In genomic region chr3:152834354-152835310, GRCh38 we compare ENCODE assay signal across 8 cellular contexts. TPM values are rescaled to one million over a fixed set of nuclear protein-coding genes. Genes with fewer than 3 reads are reported as not detected.
A peak's percentile ranks its signal among the peaks of the same experiment; 100 is the strongest.
DNase-seq lines count a peak whose midpoint lies in the region; ATAC-seq, FAIRE-seq and TF ChIP-seq lines count a peak whose summit lies in the region.

TSS of gene P2RY1 (plus strand) at chr3:152835131. CDS start at chr3:152835783, 652 bp downstream.

- peak within 1 kb of the TSS; percentile 89 for H3K27ac ChIP-seq in K562 (ENCODE audit: extremely low read depth, low read depth, low read length)
- H3K27ac ChIP-seq in iPS DF 6.9 (ENCODE audit: low read length), result no peak within 1 kb of the TSS

- peak in 2 of 3 experiments; percentile 25 to 43; a peak in 3 of 6 replicates for TF ChIP-seq CTCF in K562 (IDR thresholded peaks at IDR 0.05 in 2 of 3, conservative IDR thresholded peaks at IDR 0.05 in 1 of 3; ENCODE audit: insufficient read depth in 2 of 3, low read depth in 1 of 3, low read length in 3 of 3)

- H3K4me1 ChIP-seq in K562 (replicated peaks in 1 of 2; ENCODE audit: control insufficient read depth in 2 of 2, insufficient read depth in 2 of 2, low read length in 2 of 2) (peaks cover 8 to 15% of the 10 kb centered on the region in 2 experiments; a peak in 4 of 5 replicates), iPS DF 6.9 (ENCODE audit: control insufficient read depth, insufficient read depth, low read length) (no peaks in the 10 kb centered on the region)

- H3K79me2 ChIP-seq in K562 (ENCODE audit: control insufficient read depth, insufficient read depth, low read length), result peaks cover 53% of the 10 kb centered on the region

- POLR2A ChIA-PET in K562 (lab: Yijun Ruan, JAX), result interaction anchor here (0.6 to 1.7 kb wide), 19 partner anchors 9 to 1419 kb away, joined by 3 to 8 read pairs (median 3); no protein-coding TSS in a partner anchor

- H3K36me3 ChIP-seq in K562 (ENCODE audit: control insufficient read depth, insufficient read depth, low read length) (peaks cover 27% of the 10 kb centered on the region), iPS DF 6.9 (ENCODE audit: control insufficient read depth, insufficient read depth, low read length) (no peaks in the 10 kb centered on the region)

- CTCF ChIA-PET in K562 (lab: Yijun Ruan, JAX; ENCODE audit: low intra/inter-chr PET ratio), result interaction anchor here (0.6 kb wide), 1 partner anchor 655 kb away, joined by 3 read pairs; no protein-coding TSS in a partner anchor

- TF ChIP-seq RAD21 in K562 (CRISPR knock-in tag; conservative IDR thresholded peaks at IDR 0.05 in 1 of 2, IDR thresholded peaks at IDR 0.05 in 1 of 2), result no peak

- no peak for TF ChIP-seq EP300 in K562 (IDR thresholded peaks at IDR 0.05; ENCODE audit: low read length)

- in situ Hi-C loops in K562 (cut with MboI), result no loop called here

- DNase-seq in DMS79 (lab: John Stamatoyannopoulos, UW), result peak; percentile 4
- DNase-seq in OCI-M1 (lab: John Stamatoyannopoulos, UW), result peak; percentile 88
- DNase-seq in K562 (ENCODE audit: extremely low read depth in 1 of 4, low spot score in 3 of 4), result peak; percentile 83 to 89 (median 86)
- peak; percentile 72 for DNase-seq in iPS DF 6.9 (ENCODE audit: low read depth, low spot score)
- peak; percentile 96 for DNase-seq in retina
- DNase-seq in NCI-H1694 treated with DMSO at 0.1 percent for 48 hours (lab: John Stamatoyannopoulos, UW), result no peak

- H3K9me3 ChIP-seq in K562 (replicated peaks; ENCODE audit: control insufficient read depth, insufficient read depth, low read depth, low read length), result no peaks in the 10 kb centered on the region
- H3K9me3 ChIP-seq in iPS DF 6.9 (ENCODE audit: control insufficient read depth, insufficient read depth, low read length), result no peaks in the 10 kb centered on the region

- intact Hi-C loops in K562 (cut with micrococcal nuclease), result loop anchor here (5.0 kb wide), 4 partner anchors 78 to 262 kb away; no protein-coding TSS in a partner anchor

- peak within 1 kb of the TSS; percentile 77 to 99 for H3K9ac ChIP-seq in K562 (ENCODE audit: insufficient read depth in 1 of 2, low read depth in 2 of 2, low read length in 2 of 2)

- 1% methylated on average over 53 of the region's 69 CpGs for WGBS in K562 (ENCODE audit: insufficient coverage, low coverage, missing lambda C conversion rate)
- WGBS in iPS DF 6.9 (ENCODE audit: insufficient coverage, insufficient read length), result no CpG with 5 or more reads among the region's 69 CpGs

- peak within 1 kb of the TSS; percentile 91 for H2AFZ ChIP-seq in K562 (ENCODE audit: low read depth, low read length)

- peak within 1 kb of the TSS; percentile 89 for H3K4me2 ChIP-seq in K562 (ENCODE audit: insufficient read depth, low read length)

- ATAC-seq in GM19455 (IDR thresholded peaks at IDR 0.05; ENCODE audit: unreplicated experiment) (peak; percentile 82), HG03469 (IDR thresholded peaks at IDR 0.05; ENCODE audit: unreplicated experiment) (peak; percentile 70), K562 (peak; percentile 85)

- BruUV-seq in K562 (replicated peaks; lab: Mats Ljungman, UMichigan), result TSS peak; percentile 90

- peak; percentile 94 for TF ChIP-seq POLR2A in K562 (conservative IDR thresholded peaks at IDR 0.05)

- peak within 1 kb of the TSS; percentile 68 for H3K4me3 ChIP-seq in K562
- peak within 1 kb of the TSS; percentile 60 for H3K4me3 ChIP-seq in iPS DF 6.9 (ENCODE audit: low read length)

- peak; percentile 92 for FAIRE-seq in K562 (lab: Jason Lieb, UNC)

- H3K27me3 ChIP-seq in K562 (ENCODE audit: control insufficient read depth in 2 of 2, insufficient read depth in 2 of 2, low read length in 2 of 2) (no peaks in the 10 kb centered on the region), iPS DF 6.9 (ENCODE audit: control insufficient read depth, insufficient read depth, low read length) (peaks cover 6% of the 10 kb centered on the region; the same call in 1 of the 2 replicates)

- peaks cover 7% of the 10 kb centered on the region; the same call in 1 of the 2 replicates for H4K20me1 ChIP-seq in K562 (replicated peaks; ENCODE audit: control insufficient read depth, insufficient read depth, low read length)

- H3K9me1 ChIP-seq in K562 (ENCODE audit: control insufficient read depth, insufficient read depth, low read length), result no peaks in the 10 kb centered on the region

TF ChIP-seq in K562, 482 proteins besides CTCF, POLR2A, EP300 and RAD21 (continues in another document):
- TF ChIP-seq CBFB (CRISPR knock-in tag; IDR thresholded peaks at IDR 0.05) (no peak; the same call in 1 of the 2 replicates), FOXK2 (conservative IDR thresholded peaks at IDR 0.05 in 1 of 2, IDR thresholded peaks at IDR 0.05 in 1 of 2; ENCODE audit: low read depth in 2 of 2) (0 out of 4 replicates have a peak, but pooled peaks of 1 of the 2 experiments have one; percentile 16), NR2C1 (IDR thresholded peaks at IDR 0.05) (no peak), NR2C1 (tag; IDR thresholded peaks at IDR 0.05) (no peak), CBX5 (IDR thresholded peaks at IDR 0.05; ENCODE audit: borderline replicate concordance, low read depth) (no peak; the same call in 1 of the 2 replicates), CBFA2T3 (IDR thresholded peaks at IDR 0.05) (no peak; the same call in 1 of the 2 replicates), GATA2 (CRISPR knock-in tag; IDR thresholded peaks at IDR 0.05) (no peak; the same call in 1 of the 2 replicates), ZBED1 (IDR thresholded peaks at IDR 0.05) (0 out of 2 replicates have a peak, but pooled peaks have one; percentile 79), ZNF274 (IDR thresholded peaks at IDR 0.05; ENCODE audit: borderline replicate concordance, low read depth, low read length) (no peak), ZNF311 (CRISPR knock-in tag; IDR thresholded peaks at IDR 0.05) (no peak), TEAD4 (IDR thresholded peaks at IDR 0.05; ENCODE audit: low read length) (peak; percentile 37; the same call in 1 of the 2 replicates), TEAD4 (CRISPR knock-in tag; IDR thresholded peaks at IDR 0.05; ENCODE audit: borderline replicate concordance) (peak; percentile 88), FOS (IDR thresholded peaks at IDR 0.05; ENCODE audit: extremely low read depth, insufficient read length) (no peak), CSDE1 (IDR thresholded peaks at IDR 0.05) (no peak), BRD9 (IDR thresholded peaks at IDR 0.05; ENCODE audit: low read depth, partially characterized antibody) (no peak), STAT6 (CRISPR knock-in tag; IDR thresholded peaks at IDR 0.05) (no peak), JUNB (CRISPR knock-in tag; conservative IDR thresholded peaks at IDR 0.05) (no peak), POLR2H (tag; IDR thresholded peaks at IDR 0.05; ENCODE audit: low read depth) (peak; percentile 76), NBN (IDR thresholded peaks at IDR 0.05; ENCODE audit: low read depth) (peak; percentile 53), ELK1 (CRISPR knock-in tag; IDR thresholded peaks at IDR 0.05) (no peak), CREBBP (IDR thresholded peaks at IDR 0.05; ENCODE audit: low read depth, low read length) (no peak), KHSRP (IDR thresholded peaks at IDR 0.05) (no peak)

RNA-seq across cellular contexts. Expression of gene P2RY1, which starts in this region (rescaled TPM):
- total RNA-seq in K562 (2011; cell fraction: chromatin; rRNA removed; ENCODE audit: low replicate concordance), result 18.7 and 47.0 TPM in 2 replicates
- 20.0 and 27.2 TPM in 2 replicates for total RNA-seq in K562 (2011; cell fraction: nucleolus; rRNA removed)
- 30.1 and 34.5 TPM in 2 replicates for total RNA-seq in K562 (2011; cell fraction: nucleoplasm; rRNA removed)
- total RNA-seq in K562 (2014; rRNA removed) (21.4 and 21.9 TPM in 2 replicates), K562 (2014; rRNA removed; fragmentation: Illumina TruSeq; extraction: Trizol) (27.9 and 30.3 TPM in 2 replicates), K562 (2015; rRNA removed; fragmentation: Illumina TruSeq; extraction: Trizol) (17.5 and 18.1 TPM in 2 replicates), K562 (2021) (23.1 and 24.3 TPM in 2 replicates)
- polyA plus RNA-seq in K562 (2011; rRNA removed) (17.0 and 20.4 TPM in 2 replicates), K562 (2014; fragmentation: Illumina TruSeq; extraction: Trizol) (18.0 and 18.6 TPM in 2 replicates), K562 (2014; fragmentation: Nextera tagmentation; extraction: Ambion mirVana) (1 to 10 TPM; 6.0 TPM), K562 (2014; rRNA removed) (17.8 and 18.4 TPM in 2 replicates)
- 9.4 and 13.7 TPM in 2 replicates for polyA plus RNA-seq in K562 (2011; cell fraction: cytosol; rRNA removed)
- 16.9 and 21.5 TPM in 2 replicates for polyA plus RNA-seq in K562 (2011; cell fraction: nucleus; rRNA removed)
- 10.0 and 11.2 TPM in 2 replicates for polyA plus RNA-seq in K562 (2012)
- 29.4 and 36.2 TPM in 2 replicates for polyA minus RNA-seq in K562 (2011; rRNA and poly(A)+ RNA removed)
- 18.5 and 21.0 TPM in 2 replicates for polyA minus RNA-seq in K562 (2011; cell fraction: cytosol; rRNA and poly(A)+ RNA removed)
- polyA minus RNA-seq in K562 (2011; cell fraction: nucleus; rRNA and poly(A)+ RNA removed), result 22.1 and 35.8 TPM in 2 replicates
